Comparison of ENCODE assay signal across 7 cellular contexts in genomic region chr10:128203028-128203427, GRCh38.
"Had no signal": no experiment of that assay in that cellular context is flagged by ENCODE, and none has a peak within 500 bp of the region (broad histone marks: within the 10 kb centered on the region; RNA-seq: fewer than 3 reads in every experiment).

No MANE protein-coding gene starts in this region.

- DNase-seq: GM23248, GOT3, H9, HCEC 1CT, IMR-90, KG1 had no signal

- H3K9ac ChIP-seq: GM23248 had no signal

- ATAC-seq: K562 had no signal

- H3K27ac ChIP-seq: GM23248 had no signal

- H3K4me3 ChIP-seq: GM23248, K562 had no signal
